ENCODE assay signal across 8 cellular contexts in the genomic region with DNA sequence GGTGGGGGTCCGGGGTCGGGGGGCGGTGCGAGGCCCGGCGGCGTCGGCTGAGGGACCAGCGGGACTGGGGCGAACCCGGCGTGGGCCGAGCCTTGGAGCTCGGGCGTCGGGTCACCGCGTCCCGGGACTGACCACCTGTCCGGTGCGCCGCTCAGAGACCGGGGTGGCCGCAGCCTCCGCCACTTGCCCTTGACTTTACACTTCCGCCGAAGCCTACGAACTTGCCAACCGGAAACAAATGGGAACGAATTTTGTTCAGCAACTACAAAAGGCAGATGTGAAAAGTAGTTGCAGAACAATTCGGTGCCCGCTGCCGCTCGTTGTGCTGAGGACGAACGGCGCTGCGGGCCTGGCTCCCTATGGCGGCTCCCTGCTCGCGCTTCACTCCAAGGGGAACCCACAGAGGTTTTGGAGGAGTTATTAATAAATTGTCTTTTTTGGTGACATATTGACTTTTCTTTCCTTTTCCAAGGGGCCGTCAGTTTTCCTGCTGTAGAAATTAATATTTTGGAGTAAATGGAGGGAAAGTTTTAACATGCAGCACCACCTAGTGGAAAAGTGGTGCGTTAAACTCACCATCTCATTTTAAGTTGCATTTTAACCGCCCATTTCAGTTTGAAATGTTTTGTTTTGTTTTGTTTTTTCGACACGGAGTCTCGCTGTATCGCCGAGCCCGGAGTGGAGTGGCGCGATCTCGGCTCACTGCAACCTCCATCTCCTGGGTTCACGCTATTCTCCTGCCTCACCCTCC. TPM values are rescaled to one million over a fixed set of nuclear protein-coding genes. Genes with fewer than 3 reads are reported as not detected.
A peak's percentile ranks its signal among the peaks of the same experiment; 100 is the strongest.
DNase-seq lines count a peak whose midpoint lies in the region; ATAC-seq and TF ChIP-seq lines count a peak whose summit lies in the region.

No MANE protein-coding gene starts in this region.

- H3K36me3 ChIP-seq in right lobe of liver: no peaks in the 10 kb centered on the region

- peak overlapping the region; percentile 66 to 87 (median 83) for H3K4me3 ChIP-seq in right lobe of liver

- no peaks in the 10 kb centered on the region for H3K27me3 ChIP-seq in right lobe of liver

- no peaks in the 10 kb centered on the region for H3K4me1 ChIP-seq in right lobe of liver

- intact Hi-C loops in right lobe of liver (cut with DNase I): no loop called here

- DNase-seq in AG08396 (ENCODE audit: low spot score) (peak; percentile 65), NCI-H345 (lab: John Stamatoyannopoulos, UW) (peak; percentile 71), dedifferentiated amniotic fluid mesenchymal stem cell (ENCODE audit: extremely low spot score) (peak; percentile 71), right lobe of liver (no peak)
- DNase-seq in activated CD4-positive, alpha-beta T cell treated with anti-CD3 and anti-CD28 coated beads for 48 hours: peak; percentile 74
- peak; percentile 49 for DNase-seq in stimulated activated CD4-positive, alpha-beta T cell treated with anti-CD3 and anti-CD28 coated beads, Interleukin-4, amount 100 ng/mL, for 4 hours

- ATAC-seq in GM18520 (IDR thresholded peaks at IDR 0.05; ENCODE audit: unreplicated experiment) (peak; percentile 5), HG03103 (IDR thresholded peaks at IDR 0.05; ENCODE audit: low read depth, unreplicated experiment) (peak; percentile 11), right lobe of liver (peak; percentile 60 to 66 (median 63))

- no peaks in the 10 kb centered on the region for H3K9me3 ChIP-seq in right lobe of liver

- under 1% methylated on average over 26 of the region's 54 CpGs for WGBS in right lobe of liver (ENCODE audit: insufficient coverage, low coverage, low lambda C conversion rate, missing lambda C conversion rate)

- no peak for TF ChIP-seq POLR2A in right lobe of liver (IDR thresholded peaks at IDR 0.05)

- peak; percentile 60 to 78 (median 74) for TF ChIP-seq CTCF in right lobe of liver (IDR thresholded peaks at IDR 0.05)

- H3K27ac ChIP-seq in right lobe of liver: peak overlapping the region; percentile 92 to 98 (median 96)

RNA-seq across cellular contexts. Expression of gene PCBD2, which starts 0.5 kb away (rescaled TPM):
- 10 to 100 TPM in 4 of 6 experiments, 1 to 10 TPM in 2; 4.9 to 11.9 (median 10.8) TPM for total RNA-seq in right lobe of liver

RNA-seq across cellular contexts. Expression of gene TXNDC15, which starts 31.2 kb away (rescaled TPM):
- total RNA-seq in right lobe of liver: 10 to 100 TPM; 20.8 to 30.9 (median 28.2) TPM

RNA-seq across cellular contexts. Expression of gene C5orf24, which starts 59.7 kb away (rescaled TPM):
- total RNA-seq in right lobe of liver: 10 to 100 TPM; 19.0 to 41.8 (median 30.2) TPM

Comparison
In these comparisons a context has a peak if more than half of its experiments do, and no peak if none do; other contexts are left out.
1. DNase-seq: peak in AG08396 (single experiment), NCI-H345 (single experiment), activated CD4-positive, alpha-beta T cell treated with anti-CD3 and anti-CD28 coated beads for 48 hours (single experiment), dedifferentiated amniotic fluid mesenchymal stem cell (single experiment) and stimulated activated CD4-positive, alpha-beta T cell treated with anti-CD3 and anti-CD28 coated beads, Interleukin-4, amount 100 ng/mL, for 4 hours (2 of 2); none in right lobe of liver (0 of 3).
2. ATAC-seq: peak in every context shown above with its lines; median percentile 63 in right lobe of liver; 11 in HG03103; 5 in GM18520.